In the genomic region with DNA sequence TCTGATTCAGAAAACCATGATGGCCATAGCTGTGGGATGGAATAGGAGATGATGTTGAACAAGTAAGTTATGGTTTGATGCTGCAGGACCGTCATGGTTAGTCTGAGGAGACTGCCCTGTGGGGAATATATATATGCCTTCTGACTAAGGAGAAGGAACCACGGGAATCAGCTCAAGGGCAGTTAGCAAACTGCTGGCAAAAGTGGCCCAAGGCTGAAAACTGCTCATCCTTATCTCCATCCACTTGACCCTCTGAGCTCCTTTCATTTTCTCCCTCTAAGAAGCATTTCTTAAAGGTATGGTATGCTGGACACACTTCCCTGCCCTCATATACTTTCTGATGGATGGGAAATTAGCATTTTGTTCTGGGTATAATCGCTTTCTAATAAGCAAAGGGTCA, we compare ENCODE assay signal across 16 cellular contexts.
A peak's percentile ranks its signal among the peaks of the same experiment; 100 is the strongest.
DNase-seq lines count a peak whose midpoint lies in the region; ATAC-seq, FAIRE-seq and TF ChIP-seq lines count a peak whose summit lies in the region.
"Had no signal": no experiment of that assay in that cellular context is flagged by ENCODE, and none has a peak within 500 bp of the region (broad histone marks: within the 10 kb centered on the region; RNA-seq: fewer than 3 reads in every experiment).

No MANE protein-coding gene starts in this region.

- H3K4me1 Mint-ChIP-seq in stimulated activated effector memory CD8-positive, alpha-beta T cell treated with anti-CD3 and anti-CD28 coated beads, Interleukin-12 subunit alpha, Interleukin-12 subunit beta, amount 100 ng/mL, for 72 hours: no peaks in the 10 kb centered on the region
- H3K4me1 Mint-ChIP-seq: B cell had no signal

- in situ Hi-C loops in transverse colon (cut with MboI; ENCODE audit: low pct_ligation_motif_present in 1 of 4, low pct_unique_long_range_greater_than_20kb in 1 of 4, low sequenced_read_pairs in 3 of 4): no loop called here

- TF ChIP-seq POLR2A in GM12892 (IDR thresholded peaks at IDR 0.05; ENCODE audit: low read depth, low read length) (no peak), transverse colon (IDR thresholded peaks at IDR 0.05) (no peak)

- H3K27ac ChIP-seq in SJCRH30 (peak overlapping the region; percentile 70), foreskin keratinocyte (no peak overlapping the region), transverse colon (no peak overlapping the region)
- H3K27ac ChIP-seq: BLaER1 treated with 17β-estradiol and CSF1 and Interleukin-3, amounts not matched to agents 10 nM and 100 nM had no signal

- TF ChIP-seq EP300 in transverse colon (IDR thresholded peaks at IDR 0.05; ENCODE audit: low read depth): no peak

- H3K4me3 ChIP-seq in SJCRH30: peak overlapping the region; percentile 30
- H3K4me3 ChIP-seq in transverse colon: no peak overlapping the region
- H3K4me3 ChIP-seq: BLaER1 treated with 17β-estradiol and CSF1 and Interleukin-3, amounts not matched to agents 10 nM and 100 nM had no signal

- ATAC-seq in stimulated activated effector memory CD8-positive, alpha-beta T cell treated with anti-CD3 and anti-CD28 coated beads, Interleukin-12 subunit alpha, Interleukin-12 subunit beta, amount 100 ng/mL, for 72 hours: no peak
- ATAC-seq in foreskin keratinocyte: no peak
- ATAC-seq: CD8-positive, alpha-beta T cell had no signal

- no peak for TF ChIP-seq CTCF in foreskin keratinocyte (conservative IDR thresholded peaks at IDR 0.05)
- TF ChIP-seq CTCF in transverse colon (IDR thresholded peaks at IDR 0.05): no peak

- H3K27me3 ChIP-seq in SJCRH30 (no peaks in the 10 kb centered on the region), foreskin keratinocyte (no peaks in the 10 kb centered on the region), transverse colon (no peaks in the 10 kb centered on the region)

- peak overlapping the region; percentile 69 for H3K27ac Mint-ChIP-seq in stimulated activated effector memory CD8-positive, alpha-beta T cell treated with anti-CD3 and anti-CD28 coated beads, Interleukin-12 subunit alpha, Interleukin-12 subunit beta, amount 100 ng/mL, for 72 hours
- H3K27ac Mint-ChIP-seq: B cell; CD8-positive, alpha-beta T cell; H9 had no signal

- H3K9me3 Mint-ChIP-seq in stimulated activated effector memory CD8-positive, alpha-beta T cell treated with anti-CD3 and anti-CD28 coated beads, Interleukin-12 subunit alpha, Interleukin-12 subunit beta, amount 100 ng/mL, for 72 hours: no peaks in the 10 kb centered on the region
- H3K9me3 Mint-ChIP-seq: CD8-positive, alpha-beta T cell; H9 had no signal

- no peak for FAIRE-seq in GM12892 (lab: Jason Lieb, UNC)
- FAIRE-seq: GM19239, H1, HTR-8/SVneo had no signal

- 75 to 80% methylated on average over 1 to 3 of the region's 3 CpGs for WGBS in transverse colon (ENCODE audit: low coverage in 1 of 2), 2 donors

- no peaks in the 10 kb centered on the region for H3K36me3 Mint-ChIP-seq in stimulated activated effector memory CD8-positive, alpha-beta T cell treated with anti-CD3 and anti-CD28 coated beads, Interleukin-12 subunit alpha, Interleukin-12 subunit beta, amount 100 ng/mL, for 72 hours

- H3K36me3 ChIP-seq in SJCRH30 (no peaks in the 10 kb centered on the region), transverse colon (no peaks in the 10 kb centered on the region)
- H3K36me3 ChIP-seq: BLaER1 treated with 17β-estradiol and CSF1 and Interleukin-3, amounts not matched to agents 10 nM and 100 nM had no signal

- H3K4me1 ChIP-seq in SJCRH30 (peaks cover 9% of the 10 kb centered on the region), foreskin keratinocyte (no peaks in the 10 kb centered on the region), transverse colon (no peaks in the 10 kb centered on the region)
- H3K4me1 ChIP-seq: BLaER1 treated with 17β-estradiol and CSF1 and Interleukin-3, amounts not matched to agents 10 nM and 100 nM had no signal

- intact Hi-C loops in transverse colon (cut with DNase I; ENCODE audit: low total_unique reads): no loop called here

- H3K4me3 Mint-ChIP-seq in stimulated activated effector memory CD8-positive, alpha-beta T cell treated with anti-CD3 and anti-CD28 coated beads, Interleukin-12 subunit alpha, Interleukin-12 subunit beta, amount 100 ng/mL, for 72 hours: no peak overlapping the region
- H3K4me3 Mint-ChIP-seq: B cell; CD8-positive, alpha-beta T cell; H9 had no signal

- no peaks in the 10 kb centered on the region for H3K9me3 ChIP-seq in SJCRH30 (replicated peaks)
- H3K9me3 ChIP-seq in transverse colon: no peaks in the 10 kb centered on the region
- H3K9me3 ChIP-seq: BLaER1 treated with 17β-estradiol and CSF1 and Interleukin-3, amounts not matched to agents 10 nM and 100 nM had no signal

- DNase-seq in SJCRH30 (peak in 1 of 2 experiments; percentile 44), left kidney (ENCODE audit: low read depth, low spot score) (peak; percentile 4), GM12892 (ENCODE audit: insufficient read length) (no peak), foreskin keratinocyte (no peak), transverse colon (no peak)
- no peak for DNase-seq in stimulated activated effector memory CD8-positive, alpha-beta T cell treated with anti-CD3 and anti-CD28 coated beads, Interleukin-12 subunit alpha, Interleukin-12 subunit beta, amount 100 ng/mL, for 72 hours (ENCODE audit: low spot score in 2 of 2)
- DNase-seq: Calu3; CD8-positive, alpha-beta T cell; DMS79 treated with DMSO at 0.1 percent for 48 hours; GF-D8; H9 had no signal
